Comparison of ENCODE assay signal across 8 cellular contexts in the genomic region with DNA sequence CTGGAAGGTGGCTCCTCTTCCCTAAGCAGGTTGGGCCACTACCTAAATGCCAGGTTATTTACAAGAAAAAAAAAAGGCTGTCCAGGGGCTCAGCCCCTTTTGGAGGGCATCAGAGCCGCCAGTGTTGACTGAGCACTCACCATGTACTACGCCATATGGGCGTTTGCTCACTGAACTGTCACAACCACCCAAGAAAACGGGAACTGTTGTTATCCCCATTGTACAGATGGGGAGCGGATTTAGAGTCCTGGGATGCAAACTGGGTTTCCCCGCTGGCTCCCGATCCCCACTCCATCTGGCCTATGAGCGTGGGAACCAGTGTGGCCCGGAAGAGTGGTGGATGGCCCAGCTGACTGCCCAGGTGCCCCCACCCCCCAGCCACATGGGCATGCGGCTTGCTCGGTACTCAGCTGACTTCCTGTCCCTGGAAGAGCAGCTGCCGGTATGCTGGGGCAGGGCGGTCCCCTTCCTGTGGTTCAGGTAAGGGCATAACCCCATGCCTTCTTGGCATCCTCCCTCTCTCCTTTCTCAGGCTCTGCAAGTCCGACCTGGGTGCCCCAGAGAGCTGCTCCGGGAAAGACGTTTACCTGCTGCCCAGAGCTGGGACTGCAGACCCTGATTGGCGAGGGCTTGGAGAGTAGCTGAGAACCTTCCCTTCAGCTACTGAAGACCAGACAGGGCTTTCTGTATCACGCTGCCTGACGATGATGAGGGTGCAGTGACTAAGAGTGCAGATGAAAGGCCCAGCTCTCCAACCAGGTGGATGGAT. TPM values are rescaled to one million over a fixed set of nuclear protein-coding genes. Genes with fewer than 3 reads are reported as not detected.
DNase-seq lines count a peak whose midpoint lies in the region; ATAC-seq and TF ChIP-seq lines count a peak whose summit lies in the region.

No MANE protein-coding gene starts in this region.

- H3K4me3 ChIP-seq in MM.1S (ENCODE audit: low read length): no peak overlapping the region; the same call in 1 of the 2 replicates

- peak overlapping the region; percentile 71 for H3K4me2 ChIP-seq in MM.1S (ENCODE audit: low read depth, low read length)

- H3K27me3 ChIP-seq in MM.1S (replicated peaks; ENCODE audit: insufficient read depth, low read length): peaks cover 32% of the 10 kb centered on the region

- peak overlapping the region; percentile 66 for H2AFZ ChIP-seq in MM.1S (ENCODE audit: low read length)

- ATAC-seq in HG02870 (IDR thresholded peaks at IDR 0.05; ENCODE audit: unreplicated experiment): no peak

- no peaks in the 10 kb centered on the region for H3K9me2 ChIP-seq in MM.1S (replicated peaks; ENCODE audit: insufficient read depth, low read length)

- no peaks in the 10 kb centered on the region for H3K36me3 ChIP-seq in MM.1S (replicated peaks; ENCODE audit: insufficient read depth, low read length)

- H3K79me2 ChIP-seq in MM.1S (ENCODE audit: low read length): no peaks in the 10 kb centered on the region

- peaks cover 4% of the 10 kb centered on the region; the same call in 1 of the 2 replicates for H3F3A ChIP-seq in MM.1S (ENCODE audit: insufficient read depth, low read length)

- no peaks in the 10 kb centered on the region for H4K20me1 ChIP-seq in MM.1S (ENCODE audit: insufficient read depth, low read length)

- H3K9ac ChIP-seq in MM.1S (ENCODE audit: low read length): no peak overlapping the region

- peak; percentile 50 for DNase-seq in CD1c-positive myeloid dendritic cell (ENCODE audit: extremely low spot score)
- DNase-seq in MM.1S: peak; percentile 89
- DNase-seq in activated T-cell treated with anti-CD3 and anti-CD28 coated beads for 1 hour (ENCODE audit: low read depth): peak; percentile 58
- peak; percentile 87 for DNase-seq in cardiac septum (ENCODE audit: low spot score)
- DNase-seq in stimulated activated CD4-positive, alpha-beta T cell treated with anti-CD3 and anti-CD28 coated beads, Interleukin-4, amount 100 ng/mL, for 4 hours: peak; percentile 55 to 79
- DNase-seq in GM10266 (ENCODE audit: extremely low spot score): no peak
- no peak for DNase-seq in LoVo (ENCODE audit: low spot score)

- H3K27ac ChIP-seq in MM.1S (ENCODE audit: low read length): peak overlapping the region; percentile 26; the same call in 1 of the 2 replicates

- H3K4me1 ChIP-seq in MM.1S (ENCODE audit: low read length): peaks cover 34% of the 10 kb centered on the region

- no peak for TF ChIP-seq CTCF in MM.1S (IDR thresholded peaks at IDR 0.05; ENCODE audit: low read length)
- no peak for TF ChIP-seq CTCF in GM10266 (IDR thresholded peaks at IDR 0.05; ENCODE audit: control insufficient read depth, insufficient read depth, low read depth, missing control alignments)

- intact Hi-C loops in cardiac septum (cut with DNase I): loop anchor here (2.0 to 5.0 kb wide), 2 partner anchors 15 to 51 kb away; no protein-coding TSS in a partner anchor

- H3K9me3 ChIP-seq in MM.1S (replicated peaks; ENCODE audit: insufficient read depth, low read length): no peaks in the 10 kb centered on the region

RNA-seq across cellular contexts. Expression of gene SOCS3, which starts 16.3 kb away (rescaled TPM):
- total RNA-seq in cardiac septum: 49.9 TPM

RNA-seq across cellular contexts. Expression of gene PGS1, which starts 34.8 kb away (rescaled TPM):
- total RNA-seq in cardiac septum: 22.1 TPM

Comparison
In these comparisons a context has a peak if more than half of its experiments do, and no peak if none do; other contexts are left out.
1. DNase-seq: peak in CD1c-positive myeloid dendritic cell (single experiment), MM.1S (single experiment), activated T-cell treated with anti-CD3 and anti-CD28 coated beads for 1 hour (single experiment), cardiac septum (single experiment) and stimulated activated CD4-positive, alpha-beta T cell treated with anti-CD3 and anti-CD28 coated beads, Interleukin-4, amount 100 ng/mL, for 4 hours (2 of 2); none in GM10266 (single experiment) and LoVo (single experiment).